ENCODE assay signal across 14 cellular contexts in genomic region chr2:184402381-184402780, GRCh38.
"Had no signal": no experiment of that assay in that cellular context is flagged by ENCODE, and none has a peak within 500 bp of the region (broad histone marks: within the 10 kb centered on the region; RNA-seq: fewer than 3 reads in every experiment).

No MANE protein-coding gene starts in this region.

- DNase-seq: cortex of kidney; dorsolateral prefrontal cortex; effector CD8-positive, alpha-beta T cell; gastrocnemius medialis; heart right ventricle; hypothalamus; islet precursor cell; mammary epithelial cell; naive thymus-derived CD4-positive, alpha-beta T cell; nephron progenitor cell; sigmoid colon; stimulated activated naive CD4-positive, alpha-beta T cell treated with Interleukin-2 at 50 U/mL for 16 hours had no signal

- H3K27ac ChIP-seq: dorsolateral prefrontal cortex, gastrocnemius medialis, heart right ventricle, neutrophil, sigmoid colon, skin epidermis had no signal

- H3K36me3 ChIP-seq: gastrocnemius medialis, heart right ventricle, neutrophil, sigmoid colon had no signal

- H3K27me3 ChIP-seq: dorsolateral prefrontal cortex, gastrocnemius medialis, heart right ventricle, neutrophil, sigmoid colon had no signal

- H3K4me3 ChIP-seq: dorsolateral prefrontal cortex, gastrocnemius medialis, heart right ventricle, sigmoid colon, skin epidermis had no signal

- H3K9me3 ChIP-seq: gastrocnemius medialis, neutrophil had no signal

- H3K4me1 ChIP-seq: gastrocnemius medialis, heart right ventricle, sigmoid colon had no signal
